Comparison of ENCODE assay signal across 8 cellular contexts in genomic region chr19:53537523-53538377, GRCh38. TPM values are rescaled to one million over a fixed set of nuclear protein-coding genes. Genes with fewer than 3 reads are reported as not detected.
A peak's percentile ranks its signal among the peaks of the same experiment; 100 is the strongest.
DNase-seq lines count a peak whose midpoint lies in the region; ATAC-seq lines count a peak whose summit lies in the region.

ZNF331 (plus strand) TSS chr19:53538145; CDS start chr19:53569377, 31,232 bp downstream.

- H2AFZ ChIP-seq in Karpas-422 (ENCODE audit: low read length): peak within 1 kb of the TSS; percentile 95

- peak within 1 kb of the TSS; percentile 87 for H3K9ac ChIP-seq in Karpas-422 (ENCODE audit: low read length)

- H3K4me2 ChIP-seq in Karpas-422 (ENCODE audit: low read depth, low read length, poor library complexity, severe bottlenecking): peak within 1 kb of the TSS; percentile 87

- intact Hi-C loops in left colon (cut with DNase I, micrococcal nuclease): no loop called here

- no peaks in the 10 kb centered on the region for H4K20me1 ChIP-seq in Karpas-422 (ENCODE audit: insufficient read depth, low read depth, low read length)

- ATAC-seq in GM21528 (IDR thresholded peaks at IDR 0.05; ENCODE audit: low FRiP score, unreplicated experiment) (peak; percentile 74), left colon (peak; percentile 91)

- H3K4me3 ChIP-seq in Karpas-422 (ENCODE audit: low read length): peak within 1 kb of the TSS; percentile 83

- H3K27me3 ChIP-seq in Karpas-422 (ENCODE audit: low read length): no peaks in the 10 kb centered on the region

- peaks cover 7% of the 10 kb centered on the region; the same call in 1 of the 2 replicates for H3K36me3 ChIP-seq in Karpas-422 (ENCODE audit: insufficient read depth, low read length)

- peaks cover 15% of the 10 kb centered on the region for H3K4me1 ChIP-seq in Karpas-422 (ENCODE audit: low read length)

- DNase-seq in DMS114 treated with DMSO at 0.1 percent for 48 hours (lab: John Stamatoyannopoulos, UW; ENCODE audit: unreplicated experiment) (peak; percentile 43), Karpas-422 (peak; percentile 95), cerebellum (ENCODE audit: low spot score) (peak; percentile 81), left colon (peak; percentile 71 to 82), NAMALWA (ENCODE audit: low spot score) (no peak)
- peak; percentile 85 for DNase-seq in activated CD4-positive, alpha-beta T cell treated with anti-CD3 and anti-CD28 coated beads for 1 hour
- DNase-seq in stimulated activated CD4-positive, alpha-beta T cell treated with anti-CD3 and anti-CD28 coated beads, Interleukin-1b, Interleukin-23, amount 100 ng/mL, for 48 hours: peak; percentile 88

- H3K9me2 ChIP-seq in Karpas-422 (replicated peaks; ENCODE audit: insufficient read depth, low read length): no peaks in the 10 kb centered on the region

- no peaks in the 10 kb centered on the region for H3K9me3 ChIP-seq in Karpas-422 (ENCODE audit: low read length)

- no peak within 1 kb of the TSS; the same call in 1 of the 2 replicates for H3K27ac ChIP-seq in Karpas-422 (ENCODE audit: low read length)

- peaks cover 41% of the 10 kb centered on the region for H3K79me2 ChIP-seq in Karpas-422 (ENCODE audit: low read length)

RNA-seq across cellular contexts. Expression of gene ZNF331, which starts in this region (rescaled TPM):
- total RNA-seq in Karpas-422 (2014; rRNA removed; shearing (Covaris generic); ENCODE audit: low replicate concordance): 21.7 and 28.3 TPM in 2 replicates
- total RNA-seq in cerebellum (23.4 TPM), left colon (1 to 10 TPM; 5.3 to 6.0 TPM)
